ENCODE assay signal across 8 cellular contexts in the genomic region with DNA sequence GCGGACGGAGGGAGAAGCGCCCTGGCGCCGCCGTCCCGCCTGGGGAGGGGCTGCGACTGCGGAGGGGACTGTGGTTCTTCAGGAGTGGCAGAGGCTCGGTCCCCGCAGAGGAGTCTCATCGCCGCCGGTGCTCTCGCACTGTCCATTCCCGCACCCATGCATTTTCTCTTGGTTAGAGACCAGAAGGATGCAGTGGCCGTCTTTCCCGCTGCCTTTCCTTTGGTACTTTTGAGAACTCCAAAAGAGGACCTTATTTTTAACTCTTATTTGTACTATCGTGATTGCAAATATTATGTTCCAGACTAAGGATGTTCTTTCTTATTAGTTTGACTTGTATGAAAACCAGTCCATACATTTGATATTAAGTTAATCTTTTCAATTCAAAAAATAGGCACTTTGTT. TPM values are rescaled to one million over a fixed set of nuclear protein-coding genes. Genes with fewer than 3 reads are reported as not detected.
DNase-seq lines count a peak whose midpoint lies in the region; ATAC-seq, FAIRE-seq and TF ChIP-seq lines count a peak whose summit lies in the region.

No MANE protein-coding gene starts in this region.

- peak overlapping the region; percentile 65 for H3K27ac Mint-ChIP-seq in activated naive CD4-positive, alpha-beta T cell treated with anti-CD3 and anti-CD28 coated beads for 36 hours

- CTCF ChIA-PET in activated naive CD4-positive, alpha-beta T cell treated with anti-CD3 and anti-CD28 coated beads for 36 hours (lab: Charles Lee), result interaction anchor here (0.6 to 1.3 kb wide), 4 partner anchors 71 to 891 kb away, joined by 3 to 4 read pairs (median 4); no protein-coding TSS in a partner anchor

- H3K9me3 Mint-ChIP-seq in activated naive CD4-positive, alpha-beta T cell treated with anti-CD3 and anti-CD28 coated beads for 36 hours, result no peaks in the 10 kb centered on the region

- H3K36me3 ChIP-seq in parathyroid adenoma (ENCODE audit: control insufficient read depth, insufficient read depth, low read length), result no peaks in the 10 kb centered on the region

- peak overlapping the region; percentile 97 for H3K4me3 Mint-ChIP-seq in activated naive CD4-positive, alpha-beta T cell treated with anti-CD3 and anti-CD28 coated beads for 36 hours

- H3K9me3 ChIP-seq in parathyroid adenoma (ENCODE audit: control insufficient read depth, low read length), result no peaks in the 10 kb centered on the region

- no peaks in the 10 kb centered on the region for H3K27me3 Mint-ChIP-seq in activated naive CD4-positive, alpha-beta T cell treated with anti-CD3 and anti-CD28 coated beads for 36 hours (ENCODE audit: low read depth)

- H3K4me1 Mint-ChIP-seq in activated naive CD4-positive, alpha-beta T cell treated with anti-CD3 and anti-CD28 coated beads for 36 hours (ENCODE audit: low read depth), result peaks cover 14% of the 10 kb centered on the region

- H3K27me3 ChIP-seq in parathyroid adenoma (ENCODE audit: control insufficient read depth, insufficient read depth, low read length), result no peaks in the 10 kb centered on the region

- H3K4me1 ChIP-seq in parathyroid adenoma, result peaks cover 9% of the 10 kb centered on the region

- DNase-seq in AG09319 (ENCODE audit: extremely low read depth, low read depth), result no peak
- peak; percentile 86 for DNase-seq in NCI-H69 (lab: John Stamatoyannopoulos, UW)
- DNase-seq in activated naive CD4-positive, alpha-beta T cell treated with anti-CD3 and anti-CD28 coated beads for 36 hours, result peak; percentile 55
- DNase-seq in head of caudate nucleus, result peak in 37 of 42 donors; percentile 35 to 85 (median 73)
- no peak for DNase-seq in D721Med (ENCODE audit: insufficient read length, low spot score)

- H3K36me3 Mint-ChIP-seq in activated naive CD4-positive, alpha-beta T cell treated with anti-CD3 and anti-CD28 coated beads for 36 hours (ENCODE audit: low read depth), result no peaks in the 10 kb centered on the region

- peak overlapping the region; percentile 91 for H3K9ac ChIP-seq in parathyroid adenoma

- FAIRE-seq in D721Med (lab: Jason Lieb, UNC), result no peak

- peak overlapping the region; percentile 99 for H3K27ac ChIP-seq in parathyroid adenoma

- peak overlapping the region; percentile 64 for H3K4me2 ChIP-seq in parathyroid adenoma (ENCODE audit: low read length)

- TF ChIP-seq CTCF in AG09319 (IDR thresholded peaks at IDR 0.05; ENCODE audit: low read depth, low read length) (0 out of 2 replicates have a peak, but pooled peaks have one; percentile 6), parathyroid adenoma (IDR thresholded peaks at IDR 0.05) (no peak), D721Med (IDR thresholded peaks at IDR 0.05; ENCODE audit: insufficient read depth, missing control alignments) (no peak)

- intact Hi-C loops in activated naive CD4-positive, alpha-beta T cell treated with anti-CD3 and anti-CD28 coated beads for 36 hours (cut with micrococcal nuclease), result loop anchor here (1.0 to 10.0 kb wide), 9 partner anchors 126 to 1424 kb away; a partner anchor contains a TSS
- intact Hi-C loops in head of caudate nucleus (cut with DNase I), result loop anchor here (5.0 kb wide), 1 partner anchor 36 kb away; no protein-coding TSS in a partner anchor

- peak overlapping the region; percentile 85 for H3K4me3 ChIP-seq in parathyroid adenoma (ENCODE audit: low read depth, low read length)

- ATAC-seq in GM18498 (IDR thresholded peaks at IDR 0.05; ENCODE audit: unreplicated experiment) (peak; percentile 47), HG03064 (IDR thresholded peaks at IDR 0.05; ENCODE audit: low read depth, unreplicated experiment) (peak; percentile 44)

- peaks cover 21% of the 10 kb centered on the region for H3K79me2 ChIP-seq in parathyroid adenoma

- H2AFZ ChIP-seq in parathyroid adenoma, result peak overlapping the region; percentile 94

RNA-seq across cellular contexts. Expression of a gene that starts 0.6 kb away (rescaled TPM):
- total RNA-seq in activated naive CD4-positive, alpha-beta T cell treated with anti-CD3 and anti-CD28 coated beads for 36 hours, result 10 to 100 TPM in 1 of 2 experiments, 1 to 10 TPM in 1; 8.0 to 10.3 TPM

Comparison
In these comparisons a context has a peak if more than half of its experiments do, and no peak if none do; other contexts are left out.
1. DNase-seq: peak in NCI-H69 (single experiment), activated naive CD4-positive, alpha-beta T cell treated with anti-CD3 and anti-CD28 coated beads for 36 hours (single experiment) and head of caudate nucleus (37 of 42); none in AG09319 (single experiment) and D721Med (single experiment).